ENCODE assay signal across 1 cellular context in genomic region chr13:114279146-114279545, GRCh38.
TF ChIP-seq lines count a peak whose summit lies in the region.

No MANE protein-coding gene starts in this region.

TF ChIP-seq in K562, 482 proteins besides CTCF, POLR2A, EP300 and RAD21 (continues in another document):
- TF ChIP-seq, protein P1, sequence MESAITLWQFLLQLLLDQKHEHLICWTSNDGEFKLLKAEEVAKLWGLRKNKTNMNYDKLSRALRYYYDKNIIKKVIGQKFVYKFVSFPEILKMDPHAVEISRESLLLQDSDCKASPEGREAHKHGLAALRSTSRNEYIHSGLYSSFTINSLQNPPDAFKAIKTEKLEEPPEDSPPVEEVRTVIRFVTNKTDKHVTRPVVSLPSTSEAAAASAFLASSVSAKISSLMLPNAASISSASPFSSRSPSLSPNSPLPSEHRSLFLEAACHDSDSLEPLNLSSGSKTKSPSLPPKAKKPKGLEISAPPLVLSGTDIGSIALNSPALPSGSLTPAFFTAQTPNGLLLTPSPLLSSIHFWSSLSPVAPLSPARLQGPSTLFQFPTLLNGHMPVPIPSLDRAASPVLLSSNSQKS (CRISPR knock-in tag; IDR thresholded peaks at IDR 0.05): no peak
- 0 out of 2 replicates have a peak, but pooled peaks have one; percentile 22 for TF ChIP-seq ELF4 (CRISPR knock-in tag; IDR thresholded peaks at IDR 0.05)
- TF ChIP-seq SMARCA4 (IDR thresholded peaks at IDR 0.05): 0 out of 2 replicates have a peak, but pooled peaks have one; percentile 41
- TF ChIP-seq ZBTB34 (CRISPR knock-in tag; IDR thresholded peaks at IDR 0.05): no peak
- TF ChIP-seq PTBP1 (IDR thresholded peaks at IDR 0.05; ENCODE audit: low read depth, low read length): no peak
- TF ChIP-seq BCL6 (CRISPR knock-in tag; IDR thresholded peaks at IDR 0.05): peak; percentile 42; the same call in 1 of the 2 replicates
- TF ChIP-seq, protein P2, sequence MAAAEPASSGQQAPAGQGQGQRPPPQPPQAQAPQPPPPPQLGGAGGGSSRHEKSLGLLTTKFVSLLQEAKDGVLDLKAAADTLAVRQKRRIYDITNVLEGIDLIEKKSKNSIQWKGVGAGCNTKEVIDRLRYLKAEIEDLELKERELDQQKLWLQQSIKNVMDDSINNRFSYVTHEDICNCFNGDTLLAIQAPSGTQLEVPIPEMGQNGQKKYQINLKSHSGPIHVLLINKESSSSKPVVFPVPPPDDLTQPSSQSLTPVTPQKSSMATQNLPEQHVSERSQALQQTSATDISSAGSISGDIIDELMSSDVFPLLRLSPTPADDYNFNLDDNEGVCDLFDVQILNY (CRISPR knock-in tag; IDR thresholded peaks at IDR 0.05): no peak
- no peak for TF ChIP-seq SIN3A (IDR thresholded peaks at IDR 0.05; ENCODE audit: borderline replicate concordance in 2 of 2, control insufficient read depth in 1 of 2, low read depth in 2 of 2, low read length in 2 of 2)
- no peak for TF ChIP-seq MCM2 (IDR thresholded peaks at IDR 0.05; ENCODE audit: low read depth)
- TF ChIP-seq TEAD4 (IDR thresholded peaks at IDR 0.05; ENCODE audit: low read length): peak; percentile 24; the same call in 1 of the 2 replicates
- TF ChIP-seq TEAD4 (CRISPR knock-in tag; IDR thresholded peaks at IDR 0.05; ENCODE audit: borderline replicate concordance): no peak
- TF ChIP-seq ETS1 (conservative IDR thresholded peaks at IDR 0.05; ENCODE audit: control insufficient read depth, low read depth, low read length): no peak
- TF ChIP-seq BRD4 (IDR thresholded peaks at IDR 0.05): no peak
- TF ChIP-seq TGIF2 (CRISPR knock-in tag; IDR thresholded peaks at IDR 0.05): no peak
- no peak for TF ChIP-seq ZKSCAN8 (CRISPR knock-in tag; IDR thresholded peaks at IDR 0.05)
- no peak for TF ChIP-seq TAF7 (tag; IDR thresholded peaks at IDR 0.05)
- TF ChIP-seq, protein P3, sequence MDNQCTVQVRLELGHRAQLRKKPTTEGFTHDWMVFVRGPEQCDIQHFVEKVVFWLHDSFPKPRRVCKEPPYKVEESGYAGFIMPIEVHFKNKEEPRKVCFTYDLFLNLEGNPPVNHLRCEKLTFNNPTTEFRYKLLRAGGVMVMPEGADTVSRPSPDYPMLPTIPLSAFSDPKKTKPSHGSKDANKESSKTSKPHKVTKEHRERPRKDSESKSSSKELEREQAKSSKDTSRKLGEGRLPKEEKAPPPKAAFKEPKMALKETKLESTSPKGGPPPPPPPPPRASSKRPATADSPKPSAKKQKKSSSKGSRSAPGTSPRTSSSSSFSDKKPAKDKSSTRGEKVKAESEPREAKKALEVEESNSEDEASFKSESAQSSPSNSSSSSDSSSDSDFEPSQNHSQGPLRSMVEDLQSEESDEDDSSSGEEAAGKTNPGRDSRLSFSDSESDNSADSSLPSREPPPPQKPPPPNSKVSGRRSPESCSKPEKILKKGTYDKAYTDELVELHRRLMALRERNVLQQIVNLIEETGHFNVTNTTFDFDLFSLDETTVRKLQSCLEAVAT (IDR thresholded peaks at IDR 0.05): no peak
- TF ChIP-seq, protein P4, sequence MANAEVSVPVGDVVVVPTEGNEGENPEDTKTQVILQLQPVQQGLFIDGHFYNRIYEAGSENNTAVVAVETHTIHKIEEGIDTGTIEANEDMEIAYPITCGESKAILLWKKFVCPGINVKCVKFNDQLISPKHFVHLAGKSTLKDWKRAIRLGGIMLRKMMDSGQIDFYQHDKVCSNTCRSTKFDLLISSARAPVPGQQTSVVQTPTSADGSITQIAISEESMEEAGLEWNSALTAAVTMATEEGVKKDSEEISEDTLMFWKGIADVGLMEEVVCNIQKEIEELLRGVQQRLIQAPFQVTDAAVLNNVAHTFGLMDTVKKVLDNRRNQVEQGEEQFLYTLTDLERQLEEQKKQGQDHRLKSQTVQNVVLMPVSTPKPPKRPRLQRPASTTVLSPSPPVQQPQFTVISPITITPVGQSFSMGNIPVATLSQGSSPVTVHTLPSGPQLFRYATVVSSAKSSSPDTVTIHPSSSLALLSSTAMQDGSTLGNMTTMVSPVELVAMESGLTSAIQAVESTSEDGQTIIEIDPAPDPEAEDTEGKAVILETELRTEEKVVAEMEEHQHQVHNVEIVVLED (CRISPR knock-in tag; IDR thresholded peaks at IDR 0.05): 0 out of 2 replicates have a peak, but pooled peaks have one; percentile 10
- no peak for TF ChIP-seq EHMT2 (IDR thresholded peaks at IDR 0.05)
- TF ChIP-seq ZNF766 (CRISPR knock-in tag; conservative IDR thresholded peaks at IDR 0.05): 0 out of 2 replicates have a peak, but pooled peaks have one; percentile 4
- TF ChIP-seq ATF3 (IDR thresholded peaks at IDR 0.05): no peak
- TF ChIP-seq ATF3 (CRISPR knock-in tag; conservative IDR thresholded peaks at IDR 0.05): no peak
- no peak for TF ChIP-seq HDAC3 (IDR thresholded peaks at IDR 0.05; ENCODE audit: borderline replicate concordance, partially characterized antibody)
- no peak for TF ChIP-seq PHB (CRISPR knock-in tag; IDR thresholded peaks at IDR 0.05)
- no peak for TF ChIP-seq ID3 (CRISPR knock-in tag; IDR thresholded peaks at IDR 0.05)
- no peak for TF ChIP-seq ID3 (tag; IDR thresholded peaks at IDR 0.05)
- no peak for TF ChIP-seq ZSCAN29 (IDR thresholded peaks at IDR 0.05)
- TF ChIP-seq ZNF324 (CRISPR knock-in tag; IDR thresholded peaks at IDR 0.05): no peak
- no peak for TF ChIP-seq TEAD1 (CRISPR knock-in tag; IDR thresholded peaks at IDR 0.05)
- TF ChIP-seq RUNX1 (IDR thresholded peaks at IDR 0.05; ENCODE audit: low read depth): no peak
- TF ChIP-seq SIX5 (IDR thresholded peaks at IDR 0.05; ENCODE audit: borderline replicate concordance in 1 of 2, insufficient read depth in 1 of 2, low read depth in 1 of 2, low read length in 2 of 2): no peak
- no peak for TF ChIP-seq TCFL5 (CRISPR knock-in tag; conservative IDR thresholded peaks at IDR 0.05)
- TF ChIP-seq, protein P5, sequence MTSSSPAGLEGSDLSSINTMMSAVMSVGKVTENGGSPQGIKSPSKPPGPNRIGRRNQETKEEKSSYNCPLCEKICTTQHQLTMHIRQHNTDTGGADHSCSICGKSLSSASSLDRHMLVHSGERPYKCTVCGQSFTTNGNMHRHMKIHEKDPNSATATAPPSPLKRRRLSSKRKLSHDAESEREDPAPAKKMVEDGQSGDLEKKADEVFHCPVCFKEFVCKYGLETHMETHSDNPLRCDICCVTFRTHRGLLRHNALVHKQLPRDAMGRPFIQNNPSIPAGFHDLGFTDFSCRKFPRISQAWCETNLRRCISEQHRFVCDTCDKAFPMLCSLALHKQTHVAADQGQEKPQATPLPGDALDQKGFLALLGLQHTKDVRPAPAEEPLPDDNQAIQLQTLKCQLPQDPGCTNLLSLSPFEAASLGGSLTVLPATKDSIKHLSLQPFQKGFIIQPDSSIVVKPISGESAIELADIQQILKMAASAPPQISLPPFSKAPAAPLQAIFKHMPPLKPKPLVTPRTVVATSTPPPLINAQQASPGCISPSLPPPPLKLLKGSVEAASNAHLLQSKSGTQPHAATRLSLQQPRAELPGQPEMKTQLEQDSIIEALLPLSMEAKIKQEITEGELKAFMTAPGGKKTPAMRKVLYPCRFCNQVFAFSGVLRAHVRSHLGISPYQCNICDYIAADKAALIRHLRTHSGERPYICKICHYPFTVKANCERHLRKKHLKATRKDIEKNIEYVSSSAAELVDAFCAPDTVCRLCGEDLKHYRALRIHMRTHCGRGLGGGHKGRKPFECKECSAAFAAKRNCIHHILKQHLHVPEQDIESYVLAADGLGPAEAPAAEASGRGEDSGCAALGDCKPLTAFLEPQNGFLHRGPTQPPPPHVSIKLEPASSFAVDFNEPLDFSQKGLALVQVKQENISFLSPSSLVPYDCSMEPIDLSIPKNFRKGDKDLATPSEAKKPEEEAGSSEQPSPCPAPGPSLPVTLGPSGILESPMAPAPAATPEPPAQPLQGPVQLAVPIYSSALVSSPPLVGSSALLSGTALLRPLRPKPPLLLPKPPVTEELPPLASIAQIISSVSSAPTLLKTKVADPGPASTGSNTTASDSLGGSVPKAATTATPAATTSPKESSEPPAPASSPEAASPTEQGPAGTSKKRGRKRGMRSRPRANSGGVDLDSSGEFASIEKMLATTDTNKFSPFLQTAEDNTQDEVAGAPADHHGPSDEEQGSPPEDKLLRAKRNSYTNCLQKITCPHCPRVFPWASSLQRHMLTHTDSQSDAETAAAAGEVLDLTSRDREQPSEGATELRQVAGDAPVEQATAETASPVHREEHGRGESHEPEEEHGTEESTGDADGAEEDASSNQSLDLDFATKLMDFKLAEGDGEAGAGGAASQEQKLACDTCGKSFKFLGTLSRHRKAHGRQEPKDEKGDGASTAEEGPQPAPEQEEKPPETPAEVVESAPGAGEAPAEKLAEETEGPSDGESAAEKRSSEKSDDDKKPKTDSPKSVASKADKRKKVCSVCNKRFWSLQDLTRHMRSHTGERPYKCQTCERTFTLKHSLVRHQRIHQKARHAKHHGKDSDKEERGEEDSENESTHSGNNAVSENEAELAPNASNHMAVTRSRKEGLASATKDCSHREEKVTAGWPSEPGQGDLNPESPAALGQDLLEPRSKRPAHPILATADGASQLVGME (CRISPR knock-in tag; IDR thresholded peaks at IDR 0.05): no peak
- TF ChIP-seq, protein P6, sequence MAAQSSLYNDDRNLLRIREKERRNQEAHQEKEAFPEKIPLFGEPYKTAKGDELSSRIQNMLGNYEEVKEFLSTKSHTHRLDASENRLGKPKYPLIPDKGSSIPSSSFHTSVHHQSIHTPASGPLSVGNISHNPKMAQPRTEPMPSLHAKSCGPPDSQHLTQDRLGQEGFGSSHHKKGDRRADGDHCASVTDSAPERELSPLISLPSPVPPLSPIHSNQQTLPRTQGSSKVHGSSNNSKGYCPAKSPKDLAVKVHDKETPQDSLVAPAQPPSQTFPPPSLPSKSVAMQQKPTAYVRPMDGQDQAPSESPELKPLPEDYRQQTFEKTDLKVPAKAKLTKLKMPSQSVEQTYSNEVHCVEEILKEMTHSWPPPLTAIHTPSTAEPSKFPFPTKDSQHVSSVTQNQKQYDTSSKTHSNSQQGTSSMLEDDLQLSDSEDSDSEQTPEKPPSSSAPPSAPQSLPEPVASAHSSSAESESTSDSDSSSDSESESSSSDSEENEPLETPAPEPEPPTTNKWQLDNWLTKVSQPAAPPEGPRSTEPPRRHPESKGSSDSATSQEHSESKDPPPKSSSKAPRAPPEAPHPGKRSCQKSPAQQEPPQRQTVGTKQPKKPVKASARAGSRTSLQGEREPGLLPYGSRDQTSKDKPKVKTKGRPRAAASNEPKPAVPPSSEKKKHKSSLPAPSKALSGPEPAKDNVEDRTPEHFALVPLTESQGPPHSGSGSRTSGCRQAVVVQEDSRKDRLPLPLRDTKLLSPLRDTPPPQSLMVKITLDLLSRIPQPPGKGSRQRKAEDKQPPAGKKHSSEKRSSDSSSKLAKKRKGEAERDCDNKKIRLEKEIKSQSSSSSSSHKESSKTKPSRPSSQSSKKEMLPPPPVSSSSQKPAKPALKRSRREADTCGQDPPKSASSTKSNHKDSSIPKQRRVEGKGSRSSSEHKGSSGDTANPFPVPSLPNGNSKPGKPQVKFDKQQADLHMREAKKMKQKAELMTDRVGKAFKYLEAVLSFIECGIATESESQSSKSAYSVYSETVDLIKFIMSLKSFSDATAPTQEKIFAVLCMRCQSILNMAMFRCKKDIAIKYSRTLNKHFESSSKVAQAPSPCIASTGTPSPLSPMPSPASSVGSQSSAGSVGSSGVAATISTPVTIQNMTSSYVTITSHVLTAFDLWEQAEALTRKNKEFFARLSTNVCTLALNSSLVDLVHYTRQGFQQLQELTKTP (IDR thresholded peaks at IDR 0.05; ENCODE audit: low read depth in 1 of 2, partially characterized antibody in 2 of 2): no peak
- TF ChIP-seq KLF6 (CRISPR knock-in tag; IDR thresholded peaks at IDR 0.05; ENCODE audit: borderline replicate concordance): 0 out of 2 replicates have a peak, but pooled peaks have one; percentile 43
- TF ChIP-seq C11orf30 (IDR thresholded peaks at IDR 0.05; ENCODE audit: low read depth): no peak
- no peak for TF ChIP-seq SMAD1 (IDR thresholded peaks at IDR 0.05; ENCODE audit: low read depth, low read length, partially characterized antibody)
- no peak for TF ChIP-seq CBX2 (IDR thresholded peaks at IDR 0.05; ENCODE audit: insufficient read depth, low read length, poor library complexity, severe bottlenecking)
- no peak for TF ChIP-seq RFX5 (IDR thresholded peaks at IDR 0.05; ENCODE audit: low read depth, low read length)
- 0 out of 2 replicates have a peak, but pooled peaks have one; percentile 18 for TF ChIP-seq CREB3 (tag; conservative IDR thresholded peaks at IDR 0.05; ENCODE audit: low read depth)
- TF ChIP-seq TAF9B (IDR thresholded peaks at IDR 0.05; ENCODE audit: partially characterized antibody): no peak
- no peak for TF ChIP-seq STAT5A (IDR thresholded peaks at IDR 0.05; ENCODE audit: borderline replicate concordance, low read length)
- peak; percentile 49; the same call in 1 of the 2 replicates for TF ChIP-seq SOX6 (IDR thresholded peaks at IDR 0.05)
